Comparison of ENCODE assay signal across 8 cellular contexts in the genomic region with DNA sequence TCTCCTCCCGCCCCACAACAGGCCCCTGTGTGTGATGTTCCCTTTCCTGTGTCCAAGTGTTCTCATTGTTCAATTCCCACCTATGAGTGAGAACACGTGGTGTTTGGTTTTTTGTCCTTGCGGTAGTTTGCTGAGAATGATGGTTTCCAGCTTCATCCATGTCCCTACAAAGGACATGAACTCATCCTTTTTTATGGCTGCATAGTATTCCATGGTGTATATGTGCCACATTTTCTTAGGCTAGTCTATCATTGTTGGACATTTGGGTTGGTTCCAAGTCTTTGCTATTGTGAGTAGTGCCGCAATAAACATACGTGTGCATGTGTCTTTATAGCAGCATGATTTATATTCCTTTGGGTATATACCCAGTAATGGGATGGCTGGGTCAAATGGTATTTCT. TPM values are rescaled to one million over a fixed set of nuclear protein-coding genes. Genes with fewer than 3 reads are reported as not detected.
DNase-seq lines count a peak whose midpoint lies in the region; ATAC-seq and TF ChIP-seq lines count a peak whose summit lies in the region.
"Not testable (repeated sequence)": the region's sequence is repeated elsewhere in the genome, so short reads cannot be mapped to it uniquely, and the experiment has no call there.

No MANE protein-coding gene starts in this region.

- H3K9me3 Mint-ChIP-seq in HFFc6; activated CD4-positive, alpha-beta memory T cell treated with anti-CD3 and anti-CD28 coated beads for 36 hours; activated naive CD8-positive, alpha-beta T cell treated with anti-CD3 and anti-CD28 coated beads for 36 hours; neural progenitor cell; stimulated activated naive CD8-positive, alpha-beta T cell treated with anti-CD3 and anti-CD28 coated beads, Interleukin-15, amount 100 ng/mL, for 72 hours: not testable (repeated sequence)

- H3K4me3 Mint-ChIP-seq in HFFc6 = peak overlapping the region; percentile 62
- peak overlapping the region; percentile 37 for H3K4me3 Mint-ChIP-seq in activated CD4-positive, alpha-beta memory T cell treated with anti-CD3 and anti-CD28 coated beads for 36 hours
- peak overlapping the region; percentile 68 for H3K4me3 Mint-ChIP-seq in activated naive CD8-positive, alpha-beta T cell treated with anti-CD3 and anti-CD28 coated beads for 36 hours
- peak overlapping the region; percentile 78 for H3K4me3 Mint-ChIP-seq in neural progenitor cell
- peak overlapping the region; percentile 29 to 82 for H3K4me3 Mint-ChIP-seq in stimulated activated naive CD8-positive, alpha-beta T cell treated with anti-CD3 and anti-CD28 coated beads, Interleukin-15, amount 100 ng/mL, for 72 hours

- intact Hi-C loops in activated CD4-positive, alpha-beta memory T cell treated with anti-CD3 and anti-CD28 coated beads for 36 hours (cut with micrococcal nuclease) = loop anchor here (5.0 kb wide), 3 partner anchors 129 to 204 kb away; no protein-coding TSS in a partner anchor
- intact Hi-C loops in left lung (cut with DNase I) = not testable (repeated sequence)

- peaks cover 84% of the 10 kb centered on the region for H3K79me2 ChIP-seq in neural progenitor cell (ENCODE audit: low read depth)

- H3F3A ChIP-seq in neural progenitor cell (ENCODE audit: low read depth) = peaks cover 13% of the 10 kb centered on the region

- H3K4me1 Mint-ChIP-seq in HFFc6 (ENCODE audit: low read depth) = peaks cover 36% of the 10 kb centered on the region
- peaks cover 53% of the 10 kb centered on the region for H3K4me1 Mint-ChIP-seq in activated CD4-positive, alpha-beta memory T cell treated with anti-CD3 and anti-CD28 coated beads for 36 hours (ENCODE audit: low read depth)
- H3K4me1 Mint-ChIP-seq in activated naive CD8-positive, alpha-beta T cell treated with anti-CD3 and anti-CD28 coated beads for 36 hours = peaks cover 51% of the 10 kb centered on the region
- peaks cover 21% of the 10 kb centered on the region for H3K4me1 Mint-ChIP-seq in neural progenitor cell
- H3K4me1 Mint-ChIP-seq in stimulated activated naive CD8-positive, alpha-beta T cell treated with anti-CD3 and anti-CD28 coated beads, Interleukin-15, amount 100 ng/mL, for 72 hours = peaks cover 63% of the 10 kb centered on the region

- peaks cover 13% of the 10 kb centered on the region for H3K4me1 ChIP-seq in endocrine pancreas (ENCODE audit: control insufficient read depth, insufficient read depth, low read length)
- peaks cover 6 to 40% of the 10 kb centered on the region in 2 donors for H3K4me1 ChIP-seq in left lung
- not testable (repeated sequence) for H3K4me1 ChIP-seq in neural progenitor cell

- not testable (repeated sequence) for H3K9me3 ChIP-seq in AG04450 (ENCODE audit: control insufficient read depth, insufficient read depth, low read length); endocrine pancreas (ENCODE audit: control insufficient read depth, low read length); left lung; neural progenitor cell (ENCODE audit: low read depth)

- peaks cover 65% of the 10 kb centered on the region for H4K20me1 ChIP-seq in neural progenitor cell (ENCODE audit: low read depth)

- not testable (repeated sequence) for H3K27me3 ChIP-seq in AG04450 (ENCODE audit: control insufficient read depth, insufficient read depth, low read length); endocrine pancreas (ENCODE audit: control insufficient read depth, insufficient read depth, low read length); left lung; neural progenitor cell

- H3K4me2 ChIP-seq in neural progenitor cell = peak overlapping the region; percentile 76

- H3K27me3 Mint-ChIP-seq in HFFc6 (ENCODE audit: insufficient read depth); activated CD4-positive, alpha-beta memory T cell treated with anti-CD3 and anti-CD28 coated beads for 36 hours; activated naive CD8-positive, alpha-beta T cell treated with anti-CD3 and anti-CD28 coated beads for 36 hours; neural progenitor cell (ENCODE audit: insufficient read depth, low read depth); stimulated activated naive CD8-positive, alpha-beta T cell treated with anti-CD3 and anti-CD28 coated beads, Interleukin-15, amount 100 ng/mL, for 72 hours: not testable (repeated sequence)

- H3K4me3 ChIP-seq in AG04450 (ENCODE audit: low read depth, low read length) (peak overlapping the region; percentile 96; the same call in 1 of the 2 replicates), endocrine pancreas (ENCODE audit: control insufficient read depth, insufficient read depth, low read length) (peak overlapping the region; percentile 95), left lung (peak overlapping the region; percentile 87 to 92)
- H3K4me3 ChIP-seq in neural progenitor cell = not testable (repeated sequence)

- ATAC-seq in left lung; stimulated activated naive CD8-positive, alpha-beta T cell treated with anti-CD3 and anti-CD28 coated beads, Interleukin-15, amount 100 ng/mL, for 72 hours: not testable (repeated sequence)

- DNase-seq in AG04450 (ENCODE audit: low read depth, low spot score); HFFc6; activated CD4-positive, alpha-beta memory T cell treated with anti-CD3 and anti-CD28 coated beads for 36 hours; activated naive CD8-positive, alpha-beta T cell treated with anti-CD3 and anti-CD28 coated beads for 36 hours; left lung; neural progenitor cell (ENCODE audit: low spot score); stimulated activated naive CD8-positive, alpha-beta T cell treated with anti-CD3 and anti-CD28 coated beads, Interleukin-15, amount 100 ng/mL, for 72 hours: not testable (repeated sequence)

- H3K9ac ChIP-seq in endocrine pancreas (ENCODE audit: control insufficient read depth, insufficient read depth, low read length); neural progenitor cell: not testable (repeated sequence)

- not testable (repeated sequence) for H3K27ac Mint-ChIP-seq in HFFc6; activated CD4-positive, alpha-beta memory T cell treated with anti-CD3 and anti-CD28 coated beads for 36 hours; neural progenitor cell; stimulated activated naive CD8-positive, alpha-beta T cell treated with anti-CD3 and anti-CD28 coated beads, Interleukin-15, amount 100 ng/mL, for 72 hours
- peak overlapping the region; percentile 20 for H3K27ac Mint-ChIP-seq in activated naive CD8-positive, alpha-beta T cell treated with anti-CD3 and anti-CD28 coated beads for 36 hours

- H3K36me3 ChIP-seq in endocrine pancreas (ENCODE audit: control insufficient read depth, insufficient read depth, low read length); neural progenitor cell: not testable (repeated sequence)
- peaks cover 0 to 36% of the 10 kb centered on the region in 2 donors for H3K36me3 ChIP-seq in left lung

- not testable (repeated sequence) for TF ChIP-seq CTCF in AG04450 (IDR thresholded peaks at IDR 0.05; ENCODE audit: low read depth, low read length); HFFc6 (IDR thresholded peaks at IDR 0.05); left lung (IDR thresholded peaks at IDR 0.05); neural progenitor cell (IDR thresholded peaks at IDR 0.05)

- H3K36me3 Mint-ChIP-seq in HFFc6 (ENCODE audit: low read depth) = peaks cover 14% of the 10 kb centered on the region
- H3K36me3 Mint-ChIP-seq in activated CD4-positive, alpha-beta memory T cell treated with anti-CD3 and anti-CD28 coated beads for 36 hours = peaks cover 30% of the 10 kb centered on the region
- peaks cover 35% of the 10 kb centered on the region for H3K36me3 Mint-ChIP-seq in activated naive CD8-positive, alpha-beta T cell treated with anti-CD3 and anti-CD28 coated beads for 36 hours
- not testable (repeated sequence) for H3K36me3 Mint-ChIP-seq in neural progenitor cell

- CTCF ChIA-PET in AG04450 (lab: Charles Lee); activated CD4-positive, alpha-beta memory T cell treated with anti-CD3 and anti-CD28 coated beads for 36 hours (lab: Charles Lee): not testable (repeated sequence)

- not testable (repeated sequence) for H3K27ac ChIP-seq in AG04450 (ENCODE audit: low read depth, low read length); left lung; neural progenitor cell

- POLR2A ChIA-PET in AG04450 (lab: Yijun Ruan, JAX); activated CD4-positive, alpha-beta memory T cell treated with anti-CD3 and anti-CD28 coated beads for 36 hours (lab: Charles Lee): not testable (repeated sequence)

- not testable (repeated sequence) for H2AFZ ChIP-seq in neural progenitor cell (replicated peaks)

RNA-seq across cellular contexts. Expression of a gene that starts 2.3 kb away (rescaled TPM):
- polyA plus RNA-seq in AG04450 (2011; rRNA removed) = 57.3 and 99.2 TPM in 2 replicates
- 9.8 and 18.6 TPM in 2 replicates for polyA minus RNA-seq in AG04450 (2011; rRNA and poly(A)+ RNA removed)
- 100 to 1,000 TPM in 1 of 6 experiments, 10 to 100 TPM in 5; 85.0 to 105 (median 95.6) TPM for total RNA-seq in HFFc6 (2021; fragmentation: NEBNext Ultra II Directional; extraction: Animal tissue kit (Norgen Biotek cat#: 25700))
- 100 to 1,000 TPM; 124 TPM for total RNA-seq in activated CD4-positive, alpha-beta memory T cell treated with anti-CD3 and anti-CD28 coated beads for 36 hours
- total RNA-seq in activated naive CD8-positive, alpha-beta T cell treated with anti-CD3 and anti-CD28 coated beads for 36 hours = 10 to 100 TPM; 93.8 to 94.0 TPM
- total RNA-seq in left lung (100 to 1,000 TPM in 1 of 2 donors, 10 to 100 TPM in 1; 95.9 to 102 TPM), neural progenitor cell (ENCODE audit: low replicate concordance) (30.1 and 72.4 TPM in 2 replicates)

RNA-seq across cellular contexts. Expression of a gene that starts 6.7 kb away (rescaled TPM):
- polyA plus RNA-seq in AG04450 (2011; rRNA removed) = 2.1 and 3.7 TPM in 2 replicates
- polyA minus RNA-seq in AG04450 (2011; rRNA and poly(A)+ RNA removed) = 1.2 and 1.6 TPM in 2 replicates
- total RNA-seq in HFFc6 (2021; fragmentation: NEBNext Ultra II Directional; extraction: Animal tissue kit (Norgen Biotek cat#: 25700)) = 1 to 10 TPM; 1.4 to 3.2 (median 2.2) TPM
- total RNA-seq in activated CD4-positive, alpha-beta memory T cell treated with anti-CD3 and anti-CD28 coated beads for 36 hours = 1 to 10 TPM; 2.8 to 3.0 TPM
- total RNA-seq in activated naive CD8-positive, alpha-beta T cell treated with anti-CD3 and anti-CD28 coated beads for 36 hours = 1 to 10 TPM; 1.6 to 3.6 TPM
- total RNA-seq in left lung = 1 to 10 TPM; 2.4 to 2.9 TPM
- total RNA-seq in neural progenitor cell (ENCODE audit: low replicate concordance) = 2.5 and 10.0 TPM in 2 replicates

RNA-seq across cellular contexts. Expression of a gene that starts 38.0 kb away (rescaled TPM):
- 16.7 and 20.8 TPM in 2 replicates for polyA plus RNA-seq in AG04450 (2011; rRNA removed)
- 4.8 and 6.7 TPM in 2 replicates for polyA minus RNA-seq in AG04450 (2011; rRNA and poly(A)+ RNA removed)
- 10 to 100 TPM; 23.3 to 30.2 (median 28.4) TPM for total RNA-seq in HFFc6 (2021; fragmentation: NEBNext Ultra II Directional; extraction: Animal tissue kit (Norgen Biotek cat#: 25700))
- 10 to 100 TPM; 32.0 to 33.3 TPM for total RNA-seq in activated CD4-positive, alpha-beta memory T cell treated with anti-CD3 and anti-CD28 coated beads for 36 hours
- total RNA-seq in activated naive CD8-positive, alpha-beta T cell treated with anti-CD3 and anti-CD28 coated beads for 36 hours = 10 to 100 TPM; 42.6 to 44.5 TPM
- total RNA-seq in left lung (10 to 100 TPM; 15.5 to 16.0 TPM), neural progenitor cell (ENCODE audit: low replicate concordance) (61.7 and 78.9 TPM in 2 replicates)
